ENCODE assay signal across 8 cellular contexts in the genomic region with DNA sequence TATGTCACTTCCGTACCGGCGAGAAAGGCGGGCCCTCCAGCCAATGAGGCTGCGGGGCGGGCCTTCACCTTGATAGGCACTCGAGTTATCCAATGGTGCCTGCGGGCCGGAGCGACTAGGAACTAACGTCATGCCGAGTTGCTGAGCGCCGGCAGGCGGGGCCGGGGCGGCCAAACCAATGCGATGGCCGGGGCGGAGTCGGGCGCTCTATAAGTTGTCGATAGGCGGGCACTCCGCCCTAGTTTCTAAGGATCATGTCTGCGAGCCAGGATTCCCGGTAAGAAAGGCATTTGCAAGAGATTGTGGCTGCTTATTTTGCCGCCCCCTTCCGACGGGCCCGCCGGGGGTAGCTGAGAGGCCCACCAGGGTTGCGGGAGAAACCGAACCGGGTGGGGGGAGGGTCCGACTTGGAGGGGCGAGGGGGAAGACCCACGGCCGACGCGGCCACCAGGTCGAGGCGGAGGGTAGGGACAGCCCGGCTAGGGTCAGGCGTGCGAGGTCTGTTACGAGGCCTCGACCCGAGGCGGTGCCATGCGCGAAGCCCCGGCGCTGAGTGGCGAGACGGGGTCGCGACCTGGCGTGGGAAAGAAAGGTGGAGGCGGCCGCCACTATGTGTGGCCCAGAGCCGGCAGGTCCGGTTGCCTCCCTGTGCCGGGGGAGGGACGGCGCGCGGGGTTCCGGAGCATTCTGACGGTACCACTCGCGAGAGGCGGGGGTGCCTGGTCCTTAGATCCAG. TPM values are rescaled to one million over a fixed set of nuclear protein-coding genes. Genes with fewer than 3 reads are reported as not detected.
A peak's percentile ranks its signal among the peaks of the same experiment; 100 is the strongest.
DNase-seq lines count a peak whose midpoint lies in the region; ATAC-seq and TF ChIP-seq lines count a peak whose summit lies in the region.

No MANE protein-coding gene starts in this region.

- H3K79me2 ChIP-seq in smooth muscle cell (ENCODE audit: low read depth) = peaks cover 63% of the 10 kb centered on the region

- peaks cover 9% of the 10 kb centered on the region for H3K36me3 ChIP-seq in smooth muscle cell (ENCODE audit: low read depth)

- peak; percentile 86 for DNase-seq in NCI-H2227 treated with DMSO at 0.1 percent for 48 hours (lab: John Stamatoyannopoulos, UW)
- peak; percentile 97 to 99 (median 99) for DNase-seq in activated CD4-positive, CD25-positive, alpha-beta regulatory T cell (lab: John Stamatoyannopoulos, UW)
- DNase-seq in cardiac fibroblast (ENCODE audit: low read depth in 2 of 2) = peak; percentile 100
- DNase-seq in inferior parietal cortex (ENCODE audit: extremely low spot score) = peak; percentile 99
- peak; percentile 96 for DNase-seq in smooth muscle cell (lab: John Stamatoyannopoulos, UW; ENCODE audit: unreplicated experiment)

- peaks cover 46% of the 10 kb centered on the region for H3F3A ChIP-seq in smooth muscle cell (ENCODE audit: low read depth)

- H3K27me3 ChIP-seq in smooth muscle cell (ENCODE audit: low read depth) = no peaks in the 10 kb centered on the region

- peak overlapping the region; percentile 90 for H3K4me2 ChIP-seq in smooth muscle cell

- H3K4me3 ChIP-seq in cardiac fibroblast (replicated peaks in 1 of 2; ENCODE audit: low read depth in 2 of 2, low read length in 2 of 2) = peak overlapping the region; percentile 98 to 99
- H3K4me3 ChIP-seq in smooth muscle cell = peak overlapping the region; percentile 93

- peaks cover 16% of the 10 kb centered on the region for H3K4me1 ChIP-seq in smooth muscle cell (ENCODE audit: low read depth)

- no peak overlapping the region for H2AFZ ChIP-seq in smooth muscle cell (ENCODE audit: low read depth)

- ATAC-seq in GM18519 (IDR thresholded peaks at IDR 0.05; ENCODE audit: low FRiP score, unreplicated experiment) = peak; percentile 87
- ATAC-seq in HG03139 (IDR thresholded peaks at IDR 0.05; ENCODE audit: unreplicated experiment) = peak; percentile 75

- no peaks in the 10 kb centered on the region for H3K9me3 ChIP-seq in smooth muscle cell (replicated peaks; ENCODE audit: low read depth)

- TF ChIP-seq CTCF in 22Rv1 (IDR thresholded peaks at IDR 0.05) (no peak), cardiac fibroblast (IDR thresholded peaks at IDR 0.05; ENCODE audit: low read depth, low read length) (no peak), smooth muscle cell (IDR thresholded peaks at IDR 0.05; ENCODE audit: borderline replicate concordance, insufficient read depth, poor library complexity, severe bottlenecking) (peak; percentile 21)

- WGBS in smooth muscle cell (ENCODE audit: low lambda C conversion rate) = under 1% methylated on average over 56 of the region's 73 CpGs

- peaks cover 51% of the 10 kb centered on the region for H4K20me1 ChIP-seq in smooth muscle cell (ENCODE audit: low read depth)

- H3K27ac ChIP-seq in 22Rv1 = peak overlapping the region; percentile 99
- peak overlapping the region; percentile 94 for H3K27ac ChIP-seq in smooth muscle cell (ENCODE audit: low read depth)

- peak overlapping the region; percentile 98 for H3K9ac ChIP-seq in smooth muscle cell (ENCODE audit: low read depth)

RNA-seq across cellular contexts. Expression of a gene that starts 6.7 kb away (rescaled TPM):
- 20.7 and 22.7 TPM in 2 replicates for total RNA-seq in smooth muscle cell
- polyA plus RNA-seq in smooth muscle cell = 27.5 and 30.2 TPM in 2 replicates

RNA-seq across cellular contexts. Expression of a gene that starts 10.9 kb away (rescaled TPM):
- 155 and 228 TPM in 2 replicates for total RNA-seq in smooth muscle cell
- 70.7 and 75.1 TPM in 2 replicates for polyA plus RNA-seq in smooth muscle cell

RNA-seq across cellular contexts. Expression of a gene that starts 11.0 kb away (rescaled TPM):
- 72.1 and 90.3 TPM in 2 replicates for total RNA-seq in smooth muscle cell
- polyA plus RNA-seq in smooth muscle cell = 33.7 and 35.7 TPM in 2 replicates

RNA-seq across cellular contexts. Expression of a gene that starts 14.2 kb away (rescaled TPM):
- 0.18 and 4.1 TPM in 2 replicates for total RNA-seq in smooth muscle cell
- 0.38 and 1.6 TPM in 2 replicates for polyA plus RNA-seq in smooth muscle cell

RNA-seq across cellular contexts. Expression of a gene that starts 17.1 kb away (rescaled TPM):
- total RNA-seq in smooth muscle cell = 13.4 and 16.1 TPM in 2 replicates
- polyA plus RNA-seq in smooth muscle cell = 7.3 and 39.0 TPM in 2 replicates

Comparison
In these comparisons a context has a peak if more than half of its experiments do, and no peak if none do; other contexts are left out.
1. Peak in every context shown above with its lines: DNase-seq, ATAC-seq, H3K4me3 ChIP-seq and H3K27ac ChIP-seq.